2 cellular contexts compared by ENCODE assay signal in the genomic region with DNA sequence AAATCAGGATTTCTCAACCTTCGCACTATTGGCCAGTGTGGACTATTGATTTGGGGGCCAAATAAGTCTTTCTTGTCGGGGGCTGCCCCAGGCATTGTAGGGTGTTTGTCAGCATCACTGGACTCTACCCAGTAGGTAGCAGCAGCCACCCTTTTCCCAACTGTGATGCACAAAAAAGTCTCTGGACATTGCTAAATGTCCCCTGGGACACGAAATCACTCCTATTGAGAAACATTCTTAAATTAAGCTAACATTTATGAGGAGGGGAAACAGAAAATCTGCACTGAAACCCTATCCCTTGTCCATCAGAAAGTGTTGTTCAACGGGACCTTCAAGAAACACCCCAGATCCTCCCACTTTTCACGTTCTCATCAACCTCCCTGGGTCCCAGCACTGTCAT.
TF ChIP-seq lines count a peak whose summit lies in the region.

No MANE protein-coding gene starts in this region.

TF ChIP-seq in A549, 52 proteins besides CTCF, POLR2A, EP300 and RAD21:
- TF ChIP-seq, protein P1, sequence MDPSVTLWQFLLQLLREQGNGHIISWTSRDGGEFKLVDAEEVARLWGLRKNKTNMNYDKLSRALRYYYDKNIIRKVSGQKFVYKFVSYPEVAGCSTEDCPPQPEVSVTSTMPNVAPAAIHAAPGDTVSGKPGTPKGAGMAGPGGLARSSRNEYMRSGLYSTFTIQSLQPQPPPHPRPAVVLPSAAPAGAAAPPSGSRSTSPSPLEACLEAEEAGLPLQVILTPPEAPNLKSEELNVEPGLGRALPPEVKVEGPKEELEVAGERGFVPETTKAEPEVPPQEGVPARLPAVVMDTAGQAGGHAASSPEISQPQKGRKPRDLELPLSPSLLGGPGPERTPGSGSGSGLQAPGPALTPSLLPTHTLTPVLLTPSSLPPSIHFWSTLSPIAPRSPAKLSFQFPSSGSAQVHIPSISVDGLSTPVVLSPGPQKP (IDR thresholded peaks at IDR 0.05; ENCODE audit: low read depth, low read length), result no peak
- no peak for TF ChIP-seq FOSL2 (IDR thresholded peaks at IDR 0.05)
- no peak for TF ChIP-seq FOSL2 (CRISPR knock-in tag; IDR thresholded peaks at IDR 0.05)
- no peak for TF ChIP-seq GATA3 (IDR thresholded peaks at IDR 0.05; ENCODE audit: borderline replicate concordance)
- TF ChIP-seq EHF (CRISPR knock-in tag; IDR thresholded peaks at IDR 0.05), result no peak
- TF ChIP-seq BHLHE40 (IDR thresholded peaks at IDR 0.05; ENCODE audit: low read depth, low read length), result no peak
- TF ChIP-seq ZNF302 (CRISPR knock-in tag; IDR thresholded peaks at IDR 0.05), result no peak
- TF ChIP-seq NR3C1 (IDR thresholded peaks at IDR 0.05), result no peak
- no peak for TF ChIP-seq POLR2AphosphoS2 (conservative IDR thresholded peaks at IDR 0.05; ENCODE audit: low read length)
- no peak for TF ChIP-seq ESRRA (IDR thresholded peaks at IDR 0.05; ENCODE audit: borderline replicate concordance, low read length)
- TF ChIP-seq ZC3H11A (IDR thresholded peaks at IDR 0.05), result no peak
- no peak for TF ChIP-seq ZFP36 (IDR thresholded peaks at IDR 0.05; ENCODE audit: borderline replicate concordance, partially characterized antibody)
- no peak for TF ChIP-seq HES2 (IDR thresholded peaks at IDR 0.05)
- TF ChIP-seq MYC (IDR thresholded peaks at IDR 0.05; ENCODE audit: borderline replicate concordance, low read length), result no peak
- TF ChIP-seq RNF2 (IDR thresholded peaks at IDR 0.05; ENCODE audit: borderline replicate concordance, low read depth), result no peak
- TF ChIP-seq HOXB13 (CRISPR knock-in tag; IDR thresholded peaks at IDR 0.05; ENCODE audit: low read depth), result no peak

TF ChIP-seq in IMR-90, 13 proteins besides CTCF, POLR2A, EP300 and RAD21:
- TF ChIP-seq, protein P2, sequence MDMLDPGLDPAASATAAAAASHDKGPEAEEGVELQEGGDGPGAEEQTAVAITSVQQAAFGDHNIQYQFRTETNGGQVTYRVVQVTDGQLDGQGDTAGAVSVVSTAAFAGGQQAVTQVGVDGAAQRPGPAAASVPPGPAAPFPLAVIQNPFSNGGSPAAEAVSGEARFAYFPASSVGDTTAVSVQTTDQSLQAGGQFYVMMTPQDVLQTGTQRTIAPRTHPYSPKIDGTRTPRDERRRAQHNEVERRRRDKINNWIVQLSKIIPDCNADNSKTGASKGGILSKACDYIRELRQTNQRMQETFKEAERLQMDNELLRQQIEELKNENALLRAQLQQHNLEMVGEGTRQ (IDR thresholded peaks at IDR 0.05; ENCODE audit: low read depth, low read length), result no peak
- TF ChIP-seq, protein P1 (IDR thresholded peaks at IDR 0.05; ENCODE audit: borderline replicate concordance, low read depth, low read length), result no peak
- TF ChIP-seq MAZ (IDR thresholded peaks at IDR 0.05; ENCODE audit: borderline replicate concordance, low read depth, low read length) (no peak), CHD1 (IDR thresholded peaks at IDR 0.05; ENCODE audit: low read depth, low read length) (no peak), NFE2L2 (IDR thresholded peaks at IDR 0.05; ENCODE audit: low read depth, low read length) (no peak), RCOR1 (IDR thresholded peaks at IDR 0.05; ENCODE audit: insufficient replicate concordance, low read length) (no peak), BHLHE40 (IDR thresholded peaks at IDR 0.05; ENCODE audit: low read depth, low read length) (no peak), FOS (IDR thresholded peaks at IDR 0.05; ENCODE audit: low read depth, low read length) (no peak), MAFK (IDR thresholded peaks at IDR 0.05; ENCODE audit: low read depth, low read length) (no peak)
